ENCODE assay signal across 23 cellular contexts in genomic region chr14:54617467-54617866, GRCh38. TPM values are rescaled to one million over a fixed set of nuclear protein-coding genes. Genes with fewer than 3 reads are reported as not detected.
DNase-seq lines count a peak whose midpoint lies in the region; ATAC-seq, FAIRE-seq and TF ChIP-seq lines count a peak whose summit lies in the region.
"Had no signal": no experiment of that assay in that cellular context is flagged by ENCODE, and none has a peak within 500 bp of the region (broad histone marks: within the 10 kb centered on the region; RNA-seq: fewer than 3 reads in every experiment).

No MANE protein-coding gene starts in this region.

- no peak for DNase-seq in activated T-cell treated with anti-CD3 and anti-CD28 coated beads, Interleukin-2, amount 50 U/mL, for 72 hours
- DNase-seq in activated T-cell treated with anti-CD3 and anti-CD28 coated beads for 4 hours (no peak), PC-3 (peak; percentile 58), fibroblast of mammary gland (ENCODE audit: low read depth) (peak; percentile 61), GM19239 (ENCODE audit: insufficient read length, low spot score) (no peak)
- no peak for DNase-seq in stimulated activated naive CD8-positive, alpha-beta T cell treated with anti-CD3 and anti-CD28 coated beads, Interleukin-15, amount 100 ng/mL, for 72 hours
- DNase-seq in activated CD4-positive, alpha-beta T cell treated with anti-CD3 and anti-CD28 coated beads for 4 hours = no peak
- DNase-seq: activated CD4-positive, alpha-beta T cell treated with anti-CD3 and anti-CD28 coated beads, Interleukin-2, amount 50 U/mL, for 4 hours; amniotic stem cell; CD4-positive, alpha-beta T cell; central memory CD4-positive, alpha-beta T cell; DMS153; effector CD4-positive, alpha-beta T cell; heart left ventricle; NCI-H1092; NCI-H526 treated with DMSO at 0.1 percent for 48 hours; SHP77; uterus had no signal

- CTCF ChIA-PET in PC-3 (lab: Charles Lee) = no interaction called here

- H3K4me3 Mint-ChIP-seq in activated T-cell treated with anti-CD3 and anti-CD28 coated beads, Interleukin-2, amount 50 U/mL, for 72 hours = no peak overlapping the region
- H3K4me3 Mint-ChIP-seq in stimulated activated naive CD8-positive, alpha-beta T cell treated with anti-CD3 and anti-CD28 coated beads, Interleukin-15, amount 100 ng/mL, for 72 hours = no peak overlapping the region
- H3K4me3 Mint-ChIP-seq: CD4-positive, alpha-beta T cell had no signal

- H3F3A ChIP-seq in PC-3 (ENCODE audit: low read length, unreplicated experiment) = no peaks in the 10 kb centered on the region

- peaks cover 35% of the 10 kb centered on the region for H3K4me1 ChIP-seq in PC-3 (ENCODE audit: insufficient read depth, low read length)
- H3K4me1 ChIP-seq: suprapubic skin, uterus had no signal

- peaks cover 18% of the 10 kb centered on the region for H3K4me1 Mint-ChIP-seq in activated T-cell treated with anti-CD3 and anti-CD28 coated beads, Interleukin-2, amount 50 U/mL, for 72 hours (ENCODE audit: low read depth)
- H3K4me1 Mint-ChIP-seq in stimulated activated naive CD8-positive, alpha-beta T cell treated with anti-CD3 and anti-CD28 coated beads, Interleukin-15, amount 100 ng/mL, for 72 hours = peaks cover 18% of the 10 kb centered on the region

- no peaks in the 10 kb centered on the region for H3K9me2 ChIP-seq in PC-3 (replicated peaks; ENCODE audit: low read length)

- no TSS peak for BruUV-seq in PC-3 (replicated peaks; lab: Mats Ljungman, UMichigan)

- peak; percentile 76 to 85 for ATAC-seq in activated T-cell treated with anti-CD3 and anti-CD28 coated beads, Interleukin-2, amount 50 U/mL, for 72 hours (replicated peaks in 1 of 2)
- ATAC-seq in PC-3 (no peak), GM21825 (IDR thresholded peaks at IDR 0.05; ENCODE audit: unreplicated experiment) (no peak)
- peak; percentile 73 for ATAC-seq in stimulated activated naive CD8-positive, alpha-beta T cell treated with anti-CD3 and anti-CD28 coated beads, Interleukin-15, amount 100 ng/mL, for 72 hours
- ATAC-seq: heart left ventricle had no signal

- peaks cover 50% of the 10 kb centered on the region for H3K79me2 ChIP-seq in PC-3 (ENCODE audit: low read length)

- H3K4me3 ChIP-seq in PC-3 (ENCODE audit: low read length) = no peak overlapping the region
- no peak overlapping the region for H3K4me3 ChIP-seq in fibroblast of mammary gland (ENCODE audit: control insufficient read depth, low read depth, low read length)
- H3K4me3 ChIP-seq: esophagus muscularis mucosa, heart left ventricle, suprapubic skin, uterus had no signal

- no peak overlapping the region for H3K9ac ChIP-seq in PC-3 (ENCODE audit: low read length)
- H3K9ac ChIP-seq: KMS-11 had no signal

- POLR2A ChIA-PET in PC-3 (lab: Charles Lee; ENCODE audit: unreplicated experiment) = no interaction called here

- intact Hi-C loops in PC-3 (cut with micrococcal nuclease) = no loop called here

- no peak overlapping the region for H3K4me2 ChIP-seq in PC-3 (ENCODE audit: low read length)
- H3K4me2 ChIP-seq: KMS-11 had no signal

- no peaks in the 10 kb centered on the region for H3K9me3 ChIP-seq in PC-3 (ENCODE audit: low read length)
- H3K9me3 ChIP-seq: esophagus muscularis mucosa, uterus had no signal

- no peaks in the 10 kb centered on the region for H3K27me3 Mint-ChIP-seq in activated T-cell treated with anti-CD3 and anti-CD28 coated beads, Interleukin-2, amount 50 U/mL, for 72 hours (ENCODE audit: low read depth)
- H3K27me3 Mint-ChIP-seq in stimulated activated naive CD8-positive, alpha-beta T cell treated with anti-CD3 and anti-CD28 coated beads, Interleukin-15, amount 100 ng/mL, for 72 hours = no peaks in the 10 kb centered on the region
- H3K27me3 Mint-ChIP-seq: CD4-positive, alpha-beta T cell had no signal

- H3K9me3 Mint-ChIP-seq in activated T-cell treated with anti-CD3 and anti-CD28 coated beads, Interleukin-2, amount 50 U/mL, for 72 hours = no peaks in the 10 kb centered on the region
- no peaks in the 10 kb centered on the region for H3K9me3 Mint-ChIP-seq in stimulated activated naive CD8-positive, alpha-beta T cell treated with anti-CD3 and anti-CD28 coated beads, Interleukin-15, amount 100 ng/mL, for 72 hours
- H3K9me3 Mint-ChIP-seq: CD4-positive, alpha-beta T cell had no signal

- no peak for TF ChIP-seq CTCF in PC-3 (conservative IDR thresholded peaks at IDR 0.05; ENCODE audit: low read depth, low read length)
- no peak for TF ChIP-seq CTCF in fibroblast of mammary gland (conservative IDR thresholded peaks at IDR 0.05; ENCODE audit: control insufficient read depth, insufficient read depth, low read depth, low read length)

- no peak overlapping the region for H2AFZ ChIP-seq in PC-3 (ENCODE audit: low read length)

- no peak for FAIRE-seq in GM19239 (lab: Jason Lieb, UNC)

- peaks cover 2% of the 10 kb centered on the region; the same call in 1 of the 2 replicates for H3K36me3 ChIP-seq in PC-3 (ENCODE audit: low read depth, low read length)
- H3K36me3 ChIP-seq: esophagus muscularis mucosa, heart left ventricle, suprapubic skin, uterus had no signal

- H3K36me3 Mint-ChIP-seq in activated T-cell treated with anti-CD3 and anti-CD28 coated beads, Interleukin-2, amount 50 U/mL, for 72 hours (ENCODE audit: insufficient read depth in 2 of 2) = peaks cover 1% of the 10 kb centered on the region in 2 donors

- H3K27ac ChIP-seq in PC-3 (ENCODE audit: low read length) = no peak overlapping the region
- H3K27ac ChIP-seq: esophagus muscularis mucosa, heart left ventricle, KMS-11, suprapubic skin, uterus had no signal

- no peaks in the 10 kb centered on the region for H3K27me3 ChIP-seq in PC-3 (ENCODE audit: low read length)
- H3K27me3 ChIP-seq: esophagus muscularis mucosa, heart left ventricle, suprapubic skin, uterus had no signal

- H3K27ac Mint-ChIP-seq in activated T-cell treated with anti-CD3 and anti-CD28 coated beads, Interleukin-2, amount 50 U/mL, for 72 hours = no peak overlapping the region
- no peak overlapping the region for H3K27ac Mint-ChIP-seq in stimulated activated naive CD8-positive, alpha-beta T cell treated with anti-CD3 and anti-CD28 coated beads, Interleukin-15, amount 100 ng/mL, for 72 hours
- H3K27ac Mint-ChIP-seq: activated T-helper 2 cell treated with anti-CD3 and anti-CD28 coated beads, Interferon-gamma antibody, Interleukin-2, Interleukin-4, amounts not matched to agents 10 μg/mL and 5 μg/mL and 100 μg/mL, durations not matched to agents 14 hours and 24 hours and 36 hours; CD4-positive, alpha-beta T cell had no signal

- H4K20me1 ChIP-seq in PC-3 (ENCODE audit: low read length) = no peaks in the 10 kb centered on the region

RNA-seq across cellular contexts. Expression of gene SAMD4A, which starts 50.5 kb away (rescaled TPM):
- total RNA-seq in activated T-cell treated with anti-CD3 and anti-CD28 coated beads, Interleukin-2, amount 50 U/mL, for 72 hours = 10 to 100 TPM in 1 of 2 donors, 1 to 10 TPM in 1; 8.2 to 10.1 TPM
- total RNA-seq in PC-3 (2014; rRNA removed) = 42.9 and 45.2 TPM in 2 replicates

Comparison
In these comparisons a context has a peak if more than half of its experiments do, and no peak if none do; other contexts are left out.
1. ATAC-seq: peak in activated T-cell treated with anti-CD3 and anti-CD28 coated beads, Interleukin-2, amount 50 U/mL, for 72 hours (2 of 2) and stimulated activated naive CD8-positive, alpha-beta T cell treated with anti-CD3 and anti-CD28 coated beads, Interleukin-15, amount 100 ng/mL, for 72 hours (single experiment); none in PC-3 (single experiment) and GM21825 (single experiment).
2. DNase-seq: peak in PC-3 (single experiment) and fibroblast of mammary gland (single experiment); none in activated T-cell treated with anti-CD3 and anti-CD28 coated beads, Interleukin-2, amount 50 U/mL, for 72 hours (0 of 2), activated T-cell treated with anti-CD3 and anti-CD28 coated beads for 4 hours (single experiment), stimulated activated naive CD8-positive, alpha-beta T cell treated with anti-CD3 and anti-CD28 coated beads, Interleukin-15, amount 100 ng/mL, for 72 hours (0 of 2), GM19239 (single experiment) and activated CD4-positive, alpha-beta T cell treated with anti-CD3 and anti-CD28 coated beads for 4 hours (0 of 2).